7 cellular contexts compared by ENCODE assay signal in genomic region chr1:219416598-219417238, GRCh38.
DNase-seq lines count a peak whose midpoint lies in the region; FAIRE-seq and TF ChIP-seq lines count a peak whose summit lies in the region.

No MANE protein-coding gene starts in this region.

- H2BK120ac ChIP-seq in H9 (ENCODE audit: low read depth, low read length, poor library complexity, severe bottlenecking) = no peak overlapping the region

- H3K27ac ChIP-seq in H9 (ENCODE audit: insufficient read length, low read depth, low read length) (no peak overlapping the region), astrocyte (ENCODE audit: low read depth, low read length) (no peak overlapping the region), iPS DF 6.9 (ENCODE audit: low read length) (no peak overlapping the region)

- H3K56ac ChIP-seq in H9 (ENCODE audit: insufficient read length, low read depth, low read length) = no peak overlapping the region

- H3K36me3 Mint-ChIP-seq in H9 (ENCODE audit: insufficient read depth in 1 of 3, low read depth in 3 of 3) (no peaks in the 10 kb centered on the region), astrocyte (ENCODE audit: low read depth, unreplicated experiment) (no peaks in the 10 kb centered on the region)

- H3K27me3 ChIP-seq in H9 (ENCODE audit: insufficient read depth, low read length) = no peaks in the 10 kb centered on the region
- H3K27me3 ChIP-seq in astrocyte (ENCODE audit: insufficient read depth, low read length) = no peaks in the 10 kb centered on the region
- H3K27me3 ChIP-seq in iPS DF 6.9 (ENCODE audit: control insufficient read depth, insufficient read depth, low read length) = no peaks in the 10 kb centered on the region

- no peaks in the 10 kb centered on the region for H3K4me1 ChIP-seq in H9 (ENCODE audit: insufficient read depth, low read length)
- no peaks in the 10 kb centered on the region for H3K4me1 ChIP-seq in astrocyte (ENCODE audit: insufficient read depth, low read length)
- no peaks in the 10 kb centered on the region for H3K4me1 ChIP-seq in iPS DF 6.9 (ENCODE audit: control insufficient read depth, insufficient read depth, low read length)

- DNase-seq in GM12891 (ENCODE audit: insufficient read length, low spot score) (peak; percentile 7), H9 (peak; percentile 67), LNCaP clone FGC (ENCODE audit: low read depth) (peak; percentile 57), SW480 (ENCODE audit: low spot score) (peak; percentile 32), astrocyte (ENCODE audit: low read depth) (peak; percentile 18), iPS DF 6.9 (ENCODE audit: low read depth, low spot score) (peak; percentile 64)
- peak; percentile 28 to 43 (median 36) for DNase-seq in stimulated activated CD4-positive, alpha-beta T cell treated with anti-CD3 and anti-CD28 coated beads, Interleukin-1b, Interleukin-23, amount 100 ng/mL, for 24 hours (ENCODE audit: low read depth in 4 of 4, low spot score in 1 of 4)

- H3K9ac ChIP-seq in H9 (ENCODE audit: extremely low read depth, insufficient read length, low read length) (no peak overlapping the region), astrocyte (ENCODE audit: low read length) (no peak overlapping the region)

- no peak overlapping the region for H3K18ac ChIP-seq in H9 (ENCODE audit: insufficient read length, low read depth, low read length)

- H4K5ac ChIP-seq in H9 (ENCODE audit: insufficient read length, low read depth, low read length) = no peak overlapping the region

- H3K79me2 ChIP-seq in H9 (ENCODE audit: insufficient read depth, low read length) (no peaks in the 10 kb centered on the region), astrocyte (ENCODE audit: insufficient read depth, low read length) (no peaks in the 10 kb centered on the region)

- H3K4ac ChIP-seq in H9 (ENCODE audit: low read depth, low read length) = no peak overlapping the region

- H4K8ac ChIP-seq in H9 (replicated peaks; ENCODE audit: insufficient read length, low read depth, low read length) = no peak overlapping the region

- H2BK5ac ChIP-seq in H9 (ENCODE audit: insufficient read length, low read length) = no peak overlapping the region

- H3K36me3 ChIP-seq in astrocyte (ENCODE audit: insufficient read depth, low read length) = no peaks in the 10 kb centered on the region
- H3K36me3 ChIP-seq in iPS DF 6.9 (ENCODE audit: control insufficient read depth, insufficient read depth, low read length) = no peaks in the 10 kb centered on the region

- H2AK5ac ChIP-seq in H9 (ENCODE audit: insufficient read length, low read length) = no peak overlapping the region

- no peak overlapping the region for H2BK15ac ChIP-seq in H9 (ENCODE audit: low read depth, low read length)

- H3K27ac Mint-ChIP-seq in H9 (no peak overlapping the region), astrocyte (ENCODE audit: unreplicated experiment) (no peak overlapping the region)

- no peak overlapping the region for H3K4me3 Mint-ChIP-seq in H9
- H3K4me3 Mint-ChIP-seq in astrocyte (ENCODE audit: unreplicated experiment) = no peak overlapping the region

- H3K4me1 Mint-ChIP-seq in H9 = no peaks in the 10 kb centered on the region
- peaks cover 5% of the 10 kb centered on the region for H3K4me1 Mint-ChIP-seq in astrocyte (ENCODE audit: low read depth, unreplicated experiment)

- H2BK12ac ChIP-seq in H9 (ENCODE audit: insufficient read length, low read depth, low read length) = no peak overlapping the region

- H3K23ac ChIP-seq in H9 (ENCODE audit: insufficient read length, low read depth, low read length) = no peak overlapping the region

- no peak overlapping the region for H3T11ph ChIP-seq in H9 (ENCODE audit: low read length)

- WGBS in H9 (ENCODE audit: extremely low coverage, insufficient read length, low lambda C conversion rate) = no CpG with 5 or more reads among the region's 1 CpG
- no CpG with 5 or more reads among the region's 1 CpG for WGBS in iPS DF 6.9 (ENCODE audit: insufficient coverage, insufficient read length)

- H3K9me3 Mint-ChIP-seq in H9 = no peaks in the 10 kb centered on the region; a peak in 1 of 5 replicates
- H3K9me3 Mint-ChIP-seq in astrocyte (ENCODE audit: unreplicated experiment) = peaks cover 2% of the 10 kb centered on the region

- H3K27me3 Mint-ChIP-seq in H9 (ENCODE audit: low read depth) (no peaks in the 10 kb centered on the region), astrocyte (ENCODE audit: low read depth, unreplicated experiment) (no peaks in the 10 kb centered on the region)

- no peaks in the 10 kb centered on the region for H3K23me2 ChIP-seq in H9 (ENCODE audit: insufficient read length, low read depth, low read length, poor library complexity, severe bottlenecking)

- no peaks in the 10 kb centered on the region for H3K79me1 ChIP-seq in H9 (ENCODE audit: insufficient read depth, low read depth, low read length, poor library complexity, severe bottlenecking)

- no peak overlapping the region for H3K4me2 ChIP-seq in H9 (ENCODE audit: insufficient read depth, insufficient read length, low read length)
- H3K4me2 ChIP-seq in astrocyte (ENCODE audit: low read length) = no peak overlapping the region

- peak; percentile 79 for TF ChIP-seq CTCF in H9 (conservative IDR thresholded peaks at IDR 0.05)
- peak; percentile 76 for TF ChIP-seq CTCF in LNCaP clone FGC (IDR thresholded peaks at IDR 0.05; ENCODE audit: control insufficient read depth, extremely low read depth, insufficient read depth)
- TF ChIP-seq CTCF in astrocyte (IDR thresholded peaks at IDR 0.05; ENCODE audit: insufficient read depth, low read depth, low read length) = peak; percentile 71

- H3K14ac ChIP-seq in H9 (ENCODE audit: insufficient read depth, low read length) = no peak overlapping the region

- FAIRE-seq in GM12891 (lab: Jason Lieb, UNC) (peak; percentile 92), astrocyte (lab: Jason Lieb, UNC) (peak; percentile 95)

- TF ChIP-seq POLR2A in GM12891 (IDR thresholded peaks at IDR 0.05; ENCODE audit: low read depth, low read length) = no peak

- no peak overlapping the region for H4K91ac ChIP-seq in H9 (ENCODE audit: insufficient read length, low read depth, low read length)

- H3K9me3 ChIP-seq in H9 (ENCODE audit: control insufficient read depth, low read depth, low read length) = no peaks in the 10 kb centered on the region
- H3K9me3 ChIP-seq in astrocyte (ENCODE audit: insufficient read depth, low read depth, low read length) = no peaks in the 10 kb centered on the region
- no peaks in the 10 kb centered on the region for H3K9me3 ChIP-seq in iPS DF 6.9 (ENCODE audit: control insufficient read depth, insufficient read depth, low read length)

- H2AFZ ChIP-seq in H9 (ENCODE audit: low read length) = no peak overlapping the region
- no peak overlapping the region for H2AFZ ChIP-seq in astrocyte (ENCODE audit: low read depth, low read length)

- H4K20me1 ChIP-seq in H9 (ENCODE audit: control insufficient read depth, insufficient read depth, insufficient read length) (no peaks in the 10 kb centered on the region), astrocyte (ENCODE audit: insufficient read depth, low read length) (no peaks in the 10 kb centered on the region)

- H3K4me3 ChIP-seq in LNCaP clone FGC (ENCODE audit: low read depth, low read length) = no peak overlapping the region
- no peak overlapping the region for H3K4me3 ChIP-seq in astrocyte (ENCODE audit: insufficient read depth, low read depth, low read length)
- H3K4me3 ChIP-seq in iPS DF 6.9 (ENCODE audit: low read length) = no peak overlapping the region

- no peak overlapping the region for H2BK20ac ChIP-seq in H9 (ENCODE audit: low read depth, low read length, poor library complexity, severe bottlenecking)

TF ChIP-seq in GM12891, 5 proteins besides CTCF, POLR2A, EP300 and RAD21:
- TF ChIP-seq POLR2AphosphoS5 (IDR thresholded peaks at IDR 0.05; ENCODE audit: low read depth, low read length) (no peak), SPI1 (IDR thresholded peaks at IDR 0.05; ENCODE audit: low read depth, low read length) (no peak), PAX5 (IDR thresholded peaks at IDR 0.05; ENCODE audit: insufficient read depth, low read length, severe bottlenecking) (no peak), TAF1 (IDR thresholded peaks at IDR 0.05; ENCODE audit: low read depth, low read length) (no peak), POU2F2 (IDR thresholded peaks at IDR 0.05; ENCODE audit: low read depth, low read length) (no peak)

Comparison
In these comparisons a context has a peak if more than half of its experiments do, and no peak if none do; other contexts are left out.
1. DNase-seq: peak in every context shown above with its lines; median percentile 67 in H9; 64 in iPS DF 6.9; 57 in LNCaP clone FGC; 36 in stimulated activated CD4-positive, alpha-beta T cell treated with anti-CD3 and anti-CD28 coated beads, Interleukin-1b, Interleukin-23, amount 100 ng/mL, for 24 hours; 32 in SW480; 18 in astrocyte; 7 in GM12891.